ENCODE assay signal across 7 cellular contexts in genomic region chr19:35714601-35715354, GRCh38. TPM values are rescaled to one million over a fixed set of nuclear protein-coding genes. Genes with fewer than 3 reads are reported as not detected.
DNase-seq lines count a peak whose midpoint lies in the region; ATAC-seq, FAIRE-seq and TF ChIP-seq lines count a peak whose summit lies in the region.
"Had no signal": no experiment of that assay in that cellular context is flagged by ENCODE, and none has a peak within 500 bp of the region (broad histone marks: within the 10 kb centered on the region; RNA-seq: fewer than 3 reads in every experiment).

No MANE protein-coding gene starts in this region.

- POLR2A ChIA-PET in GM12878 (lab: Charles Lee): interaction anchor here (0.5 to 12.1 kb wide), 5 partner anchors 15 to 489 kb away, joined by 3 to 516 read pairs (median 11); partner anchors contain the start of genes IGFLR1, NFKBID, PSENEN and U2AF1L4

- no peak overlapping the region for H3K9ac ChIP-seq in DND-41 (ENCODE audit: low read depth, low read length)
- H3K9ac ChIP-seq in GM12878 (ENCODE audit: control insufficient read depth, insufficient read depth, low read length): peak overlapping the region; percentile 77

- ATAC-seq in DND-41 (ENCODE audit: insufficient read depth, low read depth): no peak
- ATAC-seq in GM12878: 0 out of 3 replicates have a peak, but pooled peaks have one; percentile 3
- ATAC-seq in GM19328 (IDR thresholded peaks at IDR 0.05; ENCODE audit: unreplicated experiment): no peak
- no peak for ATAC-seq in GM18505 (IDR thresholded peaks at IDR 0.05; ENCODE audit: unreplicated experiment)

- H3K27ac ChIP-seq in DND-41 (ENCODE audit: low read length) (no peak overlapping the region), HL-60 (replicated peaks) (peak overlapping the region; percentile 20; the same call in 1 of the 2 replicates), GM12878 (ENCODE audit: control insufficient read depth, insufficient read depth) (peak overlapping the region; percentile 95)

- SMC1A ChIA-PET in GM12878 (lab: Charles Lee; ENCODE audit: uncharacterized antibody, unreplicated experiment): interaction anchor here (0.7 to 6.3 kb wide), 5 partner anchors 17 to 338 kb away, joined by 3 to 375 read pairs (median 3); partner anchors contain the start of gene ZBTB32

- CTCF ChIA-PET in GM12878 (lab: Yijun Ruan, JAX): interaction anchor here (0.8 to 7.3 kb wide), 7 partner anchors 13 to 206 kb away, joined by 3 to 271 read pairs (median 10); partner anchors contain the start of genes PSENEN and U2AF1L4

- H3K27me3 ChIP-seq in DND-41 (ENCODE audit: insufficient read depth, low read length, poor library complexity): no peaks in the 10 kb centered on the region
- no peaks in the 10 kb centered on the region for H3K27me3 ChIP-seq in HL-60 (ENCODE audit: insufficient read depth, poor library complexity, severe bottlenecking)
- no peaks in the 10 kb centered on the region for H3K27me3 ChIP-seq in GM12878 (replicated peaks in 1 of 2; ENCODE audit: control insufficient read depth in 2 of 2, insufficient read depth in 2 of 2, low read length in 1 of 2)

- H3K4me3 ChIP-seq in DND-41 (ENCODE audit: low read depth in 1 of 2, low read length in 2 of 2): no peak overlapping the region
- H3K4me3 ChIP-seq in HL-60 (replicated peaks; ENCODE audit: insufficient read depth, low read length): no peak overlapping the region
- peak overlapping the region; percentile 82 for H3K4me3 ChIP-seq in GM12878

- peak; percentile 43 for TF ChIP-seq RAD21 in GM12878 (IDR thresholded peaks at IDR 0.05; ENCODE audit: insufficient read depth, low read depth, low read length)

- no TSS peak for BruUV-seq in GM12878 (replicated peaks; lab: Mats Ljungman, UMichigan)

- intact Hi-C loops in GM12878 (cut with micrococcal nuclease; ENCODE audit: unreplicated experiment): loop anchor here (5.0 kb wide), 1 partner anchor 188 kb away; the partner anchor contains the start of genes HCST and NFKBID

- WGBS in GM12878 (ENCODE audit: insufficient coverage, insufficient replicate concordance, low lambda C conversion rate, missing lambda C conversion rate): 9% methylated on average over 14 of the region's 14 CpGs

- peaks cover 9% of the 10 kb centered on the region for H3K36me3 ChIP-seq in DND-41 (ENCODE audit: insufficient read depth, low read length)
- H3K36me3 ChIP-seq in GM12878 (ENCODE audit: control insufficient read depth in 2 of 2, insufficient read depth in 2 of 2, low read length in 1 of 2): no peaks in the 10 kb centered on the region; a peak in 1 of 4 replicates

- H4K20me1 ChIP-seq in DND-41 (ENCODE audit: insufficient read depth, low read length): peaks cover 14% of the 10 kb centered on the region
- no peaks in the 10 kb centered on the region for H4K20me1 ChIP-seq in GM12878 (ENCODE audit: control insufficient read depth, insufficient read depth)

- DNase-seq in DND-41 (no peak), HL-60 (ENCODE audit: low read depth in 1 of 2, low spot score in 1 of 2) (peak in 1 of 2 experiments; percentile 59), GM12878 (ENCODE audit: low read depth, low spot score) (no peak), SK-N-DZ (ENCODE audit: low spot score) (no peak)
- DNase-seq: effector memory CD4-positive, alpha-beta T cell had no signal

- peaks cover 32% of the 10 kb centered on the region for H3K79me2 ChIP-seq in DND-41 (ENCODE audit: insufficient read depth, low read length)
- H3K79me2 ChIP-seq in GM12878 (ENCODE audit: control insufficient read depth, insufficient read depth, low read length): peaks cover 66% of the 10 kb centered on the region

- no peaks in the 10 kb centered on the region for H3K9me3 ChIP-seq in DND-41 (ENCODE audit: insufficient read depth, low read length, severe bottlenecking)
- H3K9me3 ChIP-seq in GM12878 (replicated peaks; ENCODE audit: control insufficient read depth, insufficient read depth, low read length): no peaks in the 10 kb centered on the region

- TF ChIP-seq POLR2A in GM12878 (IDR thresholded peaks at IDR 0.05; ENCODE audit: low read depth, low read length) (no peak; the same call in 1 of the 2 replicates), GM18505 (IDR thresholded peaks at IDR 0.05; ENCODE audit: borderline replicate concordance, extremely low read depth, insufficient read depth, insufficient read length) (no peak)

- TF ChIP-seq CTCF in DND-41 (IDR thresholded peaks at IDR 0.05; ENCODE audit: borderline replicate concordance, extremely low read depth, low read length, poor library complexity, severe bottlenecking): peak; percentile 43
- no peak for TF ChIP-seq CTCF in HL-60 (IDR thresholded peaks at IDR 0.05; ENCODE audit: insufficient read depth, low read length)
- peak; percentile 36 to 56 (median 50); a peak in 4 of 6 replicates for TF ChIP-seq CTCF in GM12878 (IDR thresholded peaks at IDR 0.05 in 2 of 3, conservative IDR thresholded peaks at IDR 0.05 in 1 of 3; ENCODE audit: control insufficient read depth in 2 of 3, extremely low read depth in 1 of 3, insufficient read depth in 1 of 3, low read depth in 3 of 3, low read length in 3 of 3)

- H2AFZ ChIP-seq in DND-41 (ENCODE audit: low read depth, low read length): no peak overlapping the region
- no peak overlapping the region for H2AFZ ChIP-seq in GM12878 (ENCODE audit: control insufficient read depth, low read depth, low read length)

- TF ChIP-seq EP300 in GM12878 (IDR thresholded peaks at IDR 0.05; ENCODE audit: borderline replicate concordance in 1 of 2, control insufficient read depth in 1 of 2, low read depth in 2 of 2, low read length in 2 of 2): no peak

- H3K4me2 ChIP-seq in DND-41 (ENCODE audit: insufficient read depth, low read length): no peak overlapping the region
- peak overlapping the region; percentile 99 for H3K4me2 ChIP-seq in GM12878 (ENCODE audit: control insufficient read depth, insufficient read depth)

- in situ Hi-C loops in GM12878 (cut with MboI): no loop called here

- peak; percentile 54 for FAIRE-seq in GM12878 (lab: Jason Lieb, UNC)

- H3K4me1 ChIP-seq in DND-41 (ENCODE audit: insufficient read depth, low read length) (peaks cover 30% of the 10 kb centered on the region), GM12878 (ENCODE audit: control insufficient read depth, insufficient read depth, low read length) (peaks cover 53% of the 10 kb centered on the region)

- RAD21 ChIA-PET in GM12878 (lab: Charles Lee; ENCODE audit: unreplicated experiment): interaction anchor here (0.7 to 6.3 kb wide), 7 partner anchors 16 to 67 kb away, joined by 3 to 430 read pairs (median 13); partner anchors contain the start of genes COX6B1, IGFLR1, LIN37 and ZBTB32

RNA-seq across cellular contexts. Expression of gene KMT2B, which starts 3.0 kb away (rescaled TPM):
- 27.0 and 31.3 TPM in 2 replicates for total RNA-seq in GM12878 (2013; cell fraction: nucleolus; rRNA removed)
- total RNA-seq in GM12878 (2014; rRNA removed): 5.3 and 7.8 TPM in 2 replicates
- total RNA-seq in GM12878 (2014; rRNA removed; fragmentation: Illumina TruSeq; extraction: Trizol): 3.8 and 3.9 TPM in 2 replicates
- 35.3 and 35.6 TPM in 2 replicates for total RNA-seq in GM12878 (2021)
- polyA plus RNA-seq in GM12878 (2011; ENCODE audit: low read depth): 15.0 TPM
- 6.8 and 14.9 TPM in 2 replicates for polyA plus RNA-seq in GM12878 (2011; rRNA removed)
- 19.6 and 23.0 TPM in 2 replicates for polyA plus RNA-seq in GM12878 (2011; cell fraction: cytosol; rRNA removed)
- 112 and 185 TPM in 2 replicates for polyA plus RNA-seq in GM12878 (2011; cell fraction: nucleus; rRNA removed)
- 29.0 and 37.1 TPM in 2 replicates for polyA plus RNA-seq in GM12878 (2012)
- polyA plus RNA-seq in GM12878 (2014; fragmentation: Illumina TruSeq; extraction: Trizol): 7.6 and 14.7 TPM in 2 replicates
- polyA plus RNA-seq in GM12878 (2014; fragmentation: Nextera tagmentation; extraction: Ambion mirVana): under 1 TPM; 0.71 to 0.91 TPM
- polyA plus RNA-seq in GM12878 (2014; rRNA removed): 21.9 and 23.0 TPM in 2 replicates
- 1 to 10 TPM; 4.0 to 4.1 TPM for polyA plus RNA-seq in GM12878 (2016; fragmentation: Nextera tagmentation; extraction: Ambion mirVana)
- polyA minus RNA-seq in GM12878 (2011; rRNA and poly(A)+ RNA removed): 8.0 and 8.4 TPM in 2 replicates
- 6.1 and 10.9 TPM in 2 replicates for polyA minus RNA-seq in GM12878 (2011; cell fraction: cytosol; rRNA and poly(A)+ RNA removed)
- 10.0 and 17.1 TPM in 2 replicates for polyA minus RNA-seq in GM12878 (2011; cell fraction: nucleus; rRNA and poly(A)+ RNA removed)
- polyA plus RNA-seq in SK-N-DZ (2014; cell fraction: cytosol; rRNA removed): 6.6 and 12.6 TPM in 2 replicates
- 28.9 and 69.4 TPM in 2 replicates for polyA plus RNA-seq in SK-N-DZ (2014; cell fraction: nucleus; rRNA removed)

RNA-seq across cellular contexts. Expression of gene ZBTB32, which starts 10.4 kb away (rescaled TPM):
- 41.3 and 46.9 TPM in 2 replicates for total RNA-seq in GM12878 (2013; cell fraction: nucleolus; rRNA removed)
- total RNA-seq in GM12878 (2014; rRNA removed) (11.0 and 13.9 TPM in 2 replicates), GM12878 (2014; rRNA removed; fragmentation: Illumina TruSeq; extraction: Trizol) (11.0 and 11.4 TPM in 2 replicates), GM12878 (2021) (45.6 and 46.7 TPM in 2 replicates)
- polyA plus RNA-seq in GM12878 (2011; ENCODE audit: low read depth): 7.2 TPM
- polyA plus RNA-seq in GM12878 (2011; rRNA removed) (10.2 and 18.2 TPM in 2 replicates), GM12878 (2014; fragmentation: Illumina TruSeq; extraction: Trizol) (6.2 and 13.2 TPM in 2 replicates), GM12878 (2014; fragmentation: Nextera tagmentation; extraction: Ambion mirVana) (1 to 10 TPM; 1.0 to 3.6 TPM), GM12878 (2014; rRNA removed) (34.7 and 36.7 TPM in 2 replicates), GM12878 (2016; fragmentation: Nextera tagmentation; extraction: Ambion mirVana) (10 to 100 TPM; 32.4 to 36.4 TPM)
- polyA plus RNA-seq in GM12878 (2011; cell fraction: cytosol; rRNA removed): 15.1 and 26.3 TPM in 2 replicates
- polyA plus RNA-seq in GM12878 (2011; cell fraction: nucleus; rRNA removed): 78.5 and 107 TPM in 2 replicates
- polyA plus RNA-seq in GM12878 (2012): 22.0 and 36.4 TPM in 2 replicates
- polyA minus RNA-seq in GM12878 (2011; rRNA and poly(A)+ RNA removed): 6.7 and 12.7 TPM in 2 replicates
- polyA minus RNA-seq in GM12878 (2011; cell fraction: cytosol; rRNA and poly(A)+ RNA removed): 8.8 and 10.2 TPM in 2 replicates
- 17.0 and 21.9 TPM in 2 replicates for polyA minus RNA-seq in GM12878 (2011; cell fraction: nucleus; rRNA and poly(A)+ RNA removed)
- polyA plus RNA-seq in SK-N-DZ (2014; cell fraction: cytosol; rRNA removed): 0.96 TPM in 1 of 2 replicates, not detected in the other
- not detected in 2 replicates for polyA plus RNA-seq in SK-N-DZ (2014; cell fraction: nucleus; rRNA removed)

RNA-seq across cellular contexts. Expression of gene IGFLR1, which starts 27.5 kb away (rescaled TPM):
- 16.2 and 19.9 TPM in 2 replicates for total RNA-seq in GM12878 (2013; cell fraction: nucleolus; rRNA removed)
- total RNA-seq in GM12878 (2014; rRNA removed): 27.2 and 28.7 TPM in 2 replicates
- 8.3 and 9.1 TPM in 2 replicates for total RNA-seq in GM12878 (2014; rRNA removed; fragmentation: Illumina TruSeq; extraction: Trizol)
- 35.3 and 41.7 TPM in 2 replicates for total RNA-seq in GM12878 (2021)
- polyA plus RNA-seq in GM12878 (2011; ENCODE audit: low read depth): 11.1 TPM
- 10.1 and 22.4 TPM in 2 replicates for polyA plus RNA-seq in GM12878 (2011; rRNA removed)
- 46.7 and 55.5 TPM in 2 replicates for polyA plus RNA-seq in GM12878 (2011; cell fraction: cytosol; rRNA removed)
- polyA plus RNA-seq in GM12878 (2011; cell fraction: nucleus; rRNA removed): 75.6 and 89.2 TPM in 2 replicates
- 30.0 and 41.7 TPM in 2 replicates for polyA plus RNA-seq in GM12878 (2012)
- 5.9 and 8.7 TPM in 2 replicates for polyA plus RNA-seq in GM12878 (2014; fragmentation: Illumina TruSeq; extraction: Trizol)
- polyA plus RNA-seq in GM12878 (2014; fragmentation: Nextera tagmentation; extraction: Ambion mirVana): 10 to 100 TPM in 1 of 2 experiments, 1 to 10 TPM in 1; 2.5 to 11.9 TPM
- 39.9 and 47.9 TPM in 2 replicates for polyA plus RNA-seq in GM12878 (2014; rRNA removed)
- polyA plus RNA-seq in GM12878 (2016; fragmentation: Nextera tagmentation; extraction: Ambion mirVana): 10 to 100 TPM; 36.4 to 36.8 TPM
- 7.2 and 17.9 TPM in 2 replicates for polyA minus RNA-seq in GM12878 (2011; rRNA and poly(A)+ RNA removed)
- 9.4 and 12.4 TPM in 2 replicates for polyA minus RNA-seq in GM12878 (2011; cell fraction: cytosol; rRNA and poly(A)+ RNA removed)
- 11.1 and 12.0 TPM in 2 replicates for polyA minus RNA-seq in GM12878 (2011; cell fraction: nucleus; rRNA and poly(A)+ RNA removed)
- 22.5 and 25.0 TPM in 2 replicates for polyA plus RNA-seq in SK-N-DZ (2014; cell fraction: cytosol; rRNA removed)
- 14.4 and 27.5 TPM in 2 replicates for polyA plus RNA-seq in SK-N-DZ (2014; cell fraction: nucleus; rRNA removed)

RNA-seq across cellular contexts. Expression of gene U2AF1L4, which starts 30.4 kb away (rescaled TPM):
- 13.8 and 17.3 TPM in 2 replicates for total RNA-seq in GM12878 (2013; cell fraction: nucleolus; rRNA removed)
- total RNA-seq in GM12878 (2014; rRNA removed): 9.4 and 14.0 TPM in 2 replicates
- 7.9 and 9.3 TPM in 2 replicates for total RNA-seq in GM12878 (2014; rRNA removed; fragmentation: Illumina TruSeq; extraction: Trizol)
- total RNA-seq in GM12878 (2021): 13.0 and 16.4 TPM in 2 replicates
- 14.2 TPM for polyA plus RNA-seq in GM12878 (2011; ENCODE audit: low read depth)
- polyA plus RNA-seq in GM12878 (2011; rRNA removed): 11.8 and 16.2 TPM in 2 replicates
- 20.8 and 27.3 TPM in 2 replicates for polyA plus RNA-seq in GM12878 (2011; cell fraction: cytosol; rRNA removed)
- polyA plus RNA-seq in GM12878 (2011; cell fraction: nucleus; rRNA removed): 93.8 and 102 TPM in 2 replicates
- polyA plus RNA-seq in GM12878 (2012): 18.6 and 26.0 TPM in 2 replicates
- 9.6 and 13.4 TPM in 2 replicates for polyA plus RNA-seq in GM12878 (2014; fragmentation: Illumina TruSeq; extraction: Trizol)
- polyA plus RNA-seq in GM12878 (2014; fragmentation: Nextera tagmentation; extraction: Ambion mirVana): 10 to 100 TPM in 1 of 2 experiments, 1 to 10 TPM in 1; 9.6 to 13.7 TPM
- polyA plus RNA-seq in GM12878 (2014; rRNA removed): 21.6 and 22.1 TPM in 2 replicates
- 10 to 100 TPM; 17.1 to 17.4 TPM for polyA plus RNA-seq in GM12878 (2016; fragmentation: Nextera tagmentation; extraction: Ambion mirVana)
- polyA minus RNA-seq in GM12878 (2011; rRNA and poly(A)+ RNA removed): 12.8 and 16.6 TPM in 2 replicates
- polyA minus RNA-seq in GM12878 (2011; cell fraction: cytosol; rRNA and poly(A)+ RNA removed): 8.8 and 10.0 TPM in 2 replicates
- 14.4 and 23.5 TPM in 2 replicates for polyA minus RNA-seq in GM12878 (2011; cell fraction: nucleus; rRNA and poly(A)+ RNA removed)
- polyA plus RNA-seq in SK-N-DZ (2014; cell fraction: cytosol; rRNA removed): 8.7 and 9.0 TPM in 2 replicates
- polyA plus RNA-seq in SK-N-DZ (2014; cell fraction: nucleus; rRNA removed): 28.2 and 29.5 TPM in 2 replicates

RNA-seq across cellular contexts. Expression of gene PSENEN, which starts 30.7 kb away (rescaled TPM):
- total RNA-seq in GM12878 (2013; cell fraction: nucleolus; rRNA removed): 2.8 and 4.2 TPM in 2 replicates
- 37.8 and 39.4 TPM in 2 replicates for total RNA-seq in GM12878 (2014; rRNA removed)
- total RNA-seq in GM12878 (2014; rRNA removed; fragmentation: Illumina TruSeq; extraction: Trizol): 34.3 and 34.7 TPM in 2 replicates
- total RNA-seq in GM12878 (2021): 35.6 and 42.9 TPM in 2 replicates
- polyA plus RNA-seq in GM12878 (2011; ENCODE audit: low read depth): 6.0 TPM
- polyA plus RNA-seq in GM12878 (2011; rRNA removed): 10.5 and 14.4 TPM in 2 replicates
- polyA plus RNA-seq in GM12878 (2011; cell fraction: cytosol; rRNA removed): 23.6 and 28.8 TPM in 2 replicates
- 14.0 and 17.6 TPM in 2 replicates for polyA plus RNA-seq in GM12878 (2011; cell fraction: nucleus; rRNA removed)
- 35.0 and 36.0 TPM in 2 replicates for polyA plus RNA-seq in GM12878 (2012)
- polyA plus RNA-seq in GM12878 (2014; fragmentation: Illumina TruSeq; extraction: Trizol): 29.9 and 35.1 TPM in 2 replicates
- polyA plus RNA-seq in GM12878 (2014; fragmentation: Nextera tagmentation; extraction: Ambion mirVana): 100 to 1,000 TPM; 143 to 178 TPM
- 32.3 and 44.0 TPM in 2 replicates for polyA plus RNA-seq in GM12878 (2014; rRNA removed)
- polyA plus RNA-seq in GM12878 (2016; fragmentation: Nextera tagmentation; extraction: Ambion mirVana): 10 to 100 TPM; 62.6 to 66.7 TPM
- 9.1 and 21.3 TPM in 2 replicates for polyA minus RNA-seq in GM12878 (2011; rRNA and poly(A)+ RNA removed)
- polyA minus RNA-seq in GM12878 (2011; cell fraction: cytosol; rRNA and poly(A)+ RNA removed): 4.5 and 4.8 TPM in 2 replicates
- 3.5 and 3.9 TPM in 2 replicates for polyA minus RNA-seq in GM12878 (2011; cell fraction: nucleus; rRNA and poly(A)+ RNA removed)
- polyA plus RNA-seq in SK-N-DZ (2014; cell fraction: cytosol; rRNA removed): 28.7 and 40.4 TPM in 2 replicates
- 22.9 and 29.9 TPM in 2 replicates for polyA plus RNA-seq in SK-N-DZ (2014; cell fraction: nucleus; rRNA removed)
